31 cellular contexts compared by ENCODE assay signal in the genomic region with DNA sequence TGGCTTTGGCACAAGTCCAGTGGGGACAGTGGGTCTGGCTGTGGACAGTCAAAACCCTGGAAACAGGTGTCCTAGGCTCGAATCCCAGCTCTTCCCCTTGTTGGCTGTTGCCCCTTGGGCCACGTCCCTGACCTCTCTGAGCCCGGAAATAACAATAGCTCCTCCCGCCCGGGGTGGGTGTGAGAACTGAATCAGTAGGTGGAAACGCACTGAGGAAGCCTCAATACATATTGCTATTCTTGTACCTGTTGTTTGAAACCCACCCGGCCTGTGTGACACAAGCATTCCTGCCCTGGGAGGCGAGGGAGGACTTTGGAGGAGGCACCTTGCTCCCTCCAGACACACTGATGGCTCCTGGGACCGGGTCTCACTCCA.
"Had no signal": no experiment of that assay in that cellular context is flagged by ENCODE, and none has a peak within 500 bp of the region (broad histone marks: within the 10 kb centered on the region; RNA-seq: fewer than 3 reads in every experiment).

No MANE protein-coding gene starts in this region.

- H3K27me3 ChIP-seq: testis, uterus had no signal

- H3K27ac ChIP-seq: breast epithelium, epithelial cell of prostate, esophagus squamous epithelium, heart right ventricle, left lung, spleen, testis, uterus had no signal

- H3K36me3 ChIP-seq: breast epithelium, esophagus squamous epithelium, heart right ventricle, left lung, spleen, uterus had no signal

- H3K4me1 ChIP-seq: breast epithelium, left lung, testis, uterus had no signal

- H3K4me3 ChIP-seq: breast epithelium, esophagus squamous epithelium, heart right ventricle, left lung, spleen, testis, uterus had no signal

- H3K4me1 Mint-ChIP-seq: activated CD4-positive, alpha-beta T cell treated with anti-CD3 and anti-CD28 coated beads for 36 hours; activated CD8-positive, alpha-beta memory T cell treated with anti-CD3 and anti-CD28 coated beads, Interleukin-2, amount 10 ng/mL, durations not matched to agents 7 days and 5 days; activated naive CD4-positive, alpha-beta T cell treated with anti-CD3 and anti-CD28 coated beads, Interleukin-2, amount 50 U/mL, for 24 hours; activated naive CD8-positive, alpha-beta T cell treated with anti-CD3 and anti-CD28 coated beads, Interleukin-2, amount 50 U/mL, for 24 hours; naive B cell had no signal

- DNase-seq: activated CD4-positive, alpha-beta T cell treated with anti-CD3 and anti-CD28 coated beads for 36 hours; activated CD4-positive, CD25-positive, alpha-beta regulatory T cell; activated CD8-positive, alpha-beta memory T cell treated with anti-CD3 and anti-CD28 coated beads, Interleukin-2, amount 10 ng/mL, durations not matched to agents 7 days and 5 days; activated CD8-positive, alpha-beta T cell treated with anti-CD3 and anti-CD28 coated beads, Interleukin-2, amount 10 ng/mL, durations not matched to agents 7 days and 5 days; activated naive CD8-positive, alpha-beta T cell treated with anti-CD3 and anti-CD28 coated beads, Interleukin-2, amount 50 U/mL, for 24 hours; activated T-cell treated with anti-CD3 and anti-CD28 coated beads, Interleukin-2, amount 50 U/mL, for 48 hours; amygdala; central memory CD4-positive, alpha-beta T cell; effector CD4-positive, alpha-beta T cell; esophagus squamous epithelium; foreskin melanocyte; kidney glomerular epithelial cell; naive B cell; occipital lobe; stimulated activated CD4-positive, alpha-beta T cell treated with anti-CD3 and anti-CD28 coated beads, Interleukin-2, amount 100 ng/mL, for 48 hours; stimulated activated naive CD4-positive, alpha-beta T cell treated with Interleukin-2 at 50 U/mL for 16 hours; T-helper 1 cell; testis; uterus had no signal

- H3K4me3 Mint-ChIP-seq: activated CD4-positive, alpha-beta T cell treated with anti-CD3 and anti-CD28 coated beads for 36 hours; activated CD8-positive, alpha-beta memory T cell treated with anti-CD3 and anti-CD28 coated beads, Interleukin-2, amount 10 ng/mL, durations not matched to agents 7 days and 5 days; activated CD8-positive, alpha-beta T cell treated with anti-CD3 and anti-CD28 coated beads, Interleukin-2, amount 10 ng/mL, durations not matched to agents 7 days and 5 days; activated naive CD4-positive, alpha-beta T cell treated with anti-CD3 and anti-CD28 coated beads, Interleukin-2, amount 50 U/mL, for 24 hours; activated naive CD8-positive, alpha-beta T cell treated with anti-CD3 and anti-CD28 coated beads, Interleukin-2, amount 50 U/mL, for 24 hours; dendritic cell treated with granulocyte-macrophage colony-stimulating factor and Interleukin-4, amounts not matched to agents 40 ng/mL and 50 ng/mL, for 4 days; naive B cell; neural crest cell; T-helper 2 cell treated with Interferon-gamma antibody and Interleukin-4, amounts not matched to agents 5 μg/mL and 100 μg/mL, for 36 hours; type B pancreatic cell had no signal

- ATAC-seq: activated CD4-positive, alpha-beta T cell treated with anti-CD3 and anti-CD28 coated beads for 36 hours; activated CD8-positive, alpha-beta memory T cell treated with anti-CD3 and anti-CD28 coated beads, Interleukin-2, amount 10 ng/mL, durations not matched to agents 7 days and 5 days; activated CD8-positive, alpha-beta T cell treated with anti-CD3 and anti-CD28 coated beads, Interleukin-2, amount 10 ng/mL, durations not matched to agents 7 days and 5 days; activated naive CD8-positive, alpha-beta T cell treated with anti-CD3 and anti-CD28 coated beads, Interleukin-2, amount 50 U/mL, for 24 hours; left lung; right cardiac atrium had no signal

- H3K36me3 Mint-ChIP-seq: activated CD8-positive, alpha-beta memory T cell treated with anti-CD3 and anti-CD28 coated beads, Interleukin-2, amount 10 ng/mL, durations not matched to agents 7 days and 5 days; activated naive CD4-positive, alpha-beta T cell treated with anti-CD3 and anti-CD28 coated beads, Interleukin-2, amount 50 U/mL, for 24 hours; naive B cell; type B pancreatic cell had no signal

- H3K9me3 Mint-ChIP-seq: activated naive CD4-positive, alpha-beta T cell treated with anti-CD3 and anti-CD28 coated beads, Interleukin-2, amount 50 U/mL, for 24 hours; activated naive CD8-positive, alpha-beta T cell treated with anti-CD3 and anti-CD28 coated beads, Interleukin-2, amount 50 U/mL, for 24 hours; activated T-helper 2 cell treated with anti-CD3 and anti-CD28 coated beads, Interferon-gamma antibody, Interleukin-2, Interleukin-4, amounts not matched to agents 10 μg/mL and 5 μg/mL and 100 μg/mL, durations not matched to agents 14 hours and 24 hours and 36 hours; dendritic cell treated with granulocyte-macrophage colony-stimulating factor and Interleukin-4, amounts not matched to agents 40 ng/mL and 50 ng/mL, for 4 days; naive B cell; neural crest cell; T-helper 2 cell treated with Interferon-gamma antibody and Interleukin-4, amounts not matched to agents 5 μg/mL and 100 μg/mL, for 36 hours; type B pancreatic cell had no signal

- H3K27ac Mint-ChIP-seq: activated CD4-positive, alpha-beta T cell treated with anti-CD3 and anti-CD28 coated beads for 36 hours; activated CD8-positive, alpha-beta memory T cell treated with anti-CD3 and anti-CD28 coated beads, Interleukin-2, amount 10 ng/mL, durations not matched to agents 7 days and 5 days; activated CD8-positive, alpha-beta T cell treated with anti-CD3 and anti-CD28 coated beads, Interleukin-2, amount 10 ng/mL, durations not matched to agents 7 days and 5 days; activated naive CD4-positive, alpha-beta T cell treated with anti-CD3 and anti-CD28 coated beads, Interleukin-2, amount 50 U/mL, for 24 hours; activated naive CD8-positive, alpha-beta T cell treated with anti-CD3 and anti-CD28 coated beads, Interleukin-2, amount 50 U/mL, for 24 hours; activated T-helper 2 cell treated with anti-CD3 and anti-CD28 coated beads, Interferon-gamma antibody, Interleukin-2, Interleukin-4, amounts not matched to agents 10 μg/mL and 5 μg/mL and 100 μg/mL, durations not matched to agents 14 hours and 24 hours and 36 hours; dendritic cell treated with granulocyte-macrophage colony-stimulating factor and Interleukin-4, amounts not matched to agents 40 ng/mL and 50 ng/mL, for 4 days; naive B cell; T-helper 2 cell treated with Interferon-gamma antibody and Interleukin-4, amounts not matched to agents 5 μg/mL and 100 μg/mL, for 36 hours; type B pancreatic cell had no signal

- H3K9me3 ChIP-seq: breast epithelium, esophagus squamous epithelium, heart right ventricle, left lung, spleen, testis, uterus had no signal
